In genomic region chr22:29603358-29604191, GRCh38 we compare ENCODE assay signal across 1 cellular context.
TF ChIP-seq lines count a peak whose summit lies in the region.

NF2 (plus strand) TSS chr22:29603633; CDS start chr22:29603999, 366 bp downstream.

TF ChIP-seq in GM12878, 131 proteins besides CTCF, POLR2A, EP300 and RAD21 (continued from another document):
- TF ChIP-seq, protein P1, sequence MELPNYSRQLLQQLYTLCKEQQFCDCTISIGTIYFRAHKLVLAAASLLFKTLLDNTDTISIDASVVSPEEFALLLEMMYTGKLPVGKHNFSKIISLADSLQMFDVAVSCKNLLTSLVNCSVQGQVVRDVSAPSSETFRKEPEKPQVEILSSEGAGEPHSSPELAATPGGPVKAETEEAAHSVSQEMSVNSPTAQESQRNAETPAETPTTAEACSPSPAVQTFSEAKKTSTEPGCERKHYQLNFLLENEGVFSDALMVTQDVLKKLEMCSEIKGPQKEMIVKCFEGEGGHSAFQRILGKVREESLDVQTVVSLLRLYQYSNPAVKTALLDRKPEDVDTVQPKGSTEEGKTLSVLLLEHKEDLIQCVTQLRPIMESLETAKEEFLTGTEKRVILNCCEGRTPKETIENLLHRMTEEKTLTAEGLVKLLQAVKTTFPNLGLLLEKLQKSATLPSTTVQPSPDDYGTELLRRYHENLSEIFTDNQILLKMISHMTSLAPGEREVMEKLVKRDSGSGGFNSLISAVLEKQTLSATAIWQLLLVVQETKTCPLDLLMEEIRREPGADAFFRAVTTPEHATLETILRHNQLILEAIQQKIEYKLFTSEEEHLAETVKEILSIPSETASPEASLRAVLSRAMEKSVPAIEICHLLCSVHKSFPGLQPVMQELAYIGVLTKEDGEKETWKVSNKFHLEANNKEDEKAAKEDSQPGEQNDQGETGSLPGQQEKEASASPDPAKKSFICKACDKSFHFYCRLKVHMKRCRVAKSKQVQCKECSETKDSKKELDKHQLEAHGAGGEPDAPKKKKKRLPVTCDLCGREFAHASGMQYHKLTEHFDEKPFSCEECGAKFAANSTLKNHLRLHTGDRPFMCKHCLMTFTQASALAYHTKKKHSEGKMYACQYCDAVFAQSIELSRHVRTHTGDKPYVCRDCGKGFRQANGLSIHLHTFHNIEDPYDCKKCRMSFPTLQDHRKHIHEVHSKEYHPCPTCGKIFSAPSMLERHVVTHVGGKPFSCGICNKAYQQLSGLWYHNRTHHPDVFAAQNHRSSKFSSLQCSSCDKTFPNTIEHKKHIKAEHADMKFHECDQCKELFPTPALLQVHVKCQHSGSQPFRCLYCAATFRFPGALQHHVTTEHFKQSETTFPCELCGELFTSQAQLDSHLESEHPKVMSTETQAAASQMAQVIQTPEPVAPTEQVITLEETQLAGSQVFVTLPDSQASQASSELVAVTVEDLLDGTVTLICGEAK (IDR thresholded peaks at IDR 0.05; ENCODE audit: borderline replicate concordance), result peak; percentile 43; the same call in 1 of the 2 replicates
- peak; percentile 95 for TF ChIP-seq CHD2 (IDR thresholded peaks at IDR 0.05; ENCODE audit: borderline replicate concordance, low read depth, low read length)
- peak; percentile 75 for TF ChIP-seq FOS (IDR thresholded peaks at IDR 0.05; ENCODE audit: borderline replicate concordance, extremely low read depth, insufficient read length)
- peak; percentile 75; the same call in 1 of the 2 replicates for TF ChIP-seq STAT1 (conservative IDR thresholded peaks at IDR 0.05)
- TF ChIP-seq SREBF1 (IDR thresholded peaks at IDR 0.05; ENCODE audit: low read length), result no peak
- peak; percentile 99 for TF ChIP-seq SP1 (IDR thresholded peaks at IDR 0.05; ENCODE audit: low read depth, low read length)
- TF ChIP-seq MYC (IDR thresholded peaks at IDR 0.05; ENCODE audit: insufficient read depth, insufficient read length, insufficient replicate concordance, low read length, severe bottlenecking), result peak; percentile 47
- TF ChIP-seq HCFC1 (IDR thresholded peaks at IDR 0.05; ENCODE audit: low read length), result peak; percentile 30; the same call in 1 of the 2 replicates
- peak; percentile 56; the same call in 1 of the 2 replicates for TF ChIP-seq DPF2 (IDR thresholded peaks at IDR 0.05)
- no peak for TF ChIP-seq TCF3 (IDR thresholded peaks at IDR 0.05; ENCODE audit: borderline replicate concordance, insufficient read depth, low read depth, low read length)
- peak; percentile 11; the same call in 1 of the 2 replicates for TF ChIP-seq PAX5 (IDR thresholded peaks at IDR 0.05; ENCODE audit: borderline replicate concordance, low read depth, low read length)
- no peak for TF ChIP-seq PAX8 (IDR thresholded peaks at IDR 0.05)
- peak; percentile 61 for TF ChIP-seq ZNF622 (IDR thresholded peaks at IDR 0.05)
- peak; percentile 93 for TF ChIP-seq RFX5 (IDR thresholded peaks at IDR 0.05; ENCODE audit: low read depth, low read length)
- TF ChIP-seq CBFB (IDR thresholded peaks at IDR 0.05; ENCODE audit: low read depth), result no peak
- peak; percentile 24 for TF ChIP-seq MEF2B (IDR thresholded peaks at IDR 0.05; ENCODE audit: partially characterized antibody, poor library complexity, severe bottlenecking)
- peak; percentile 32; the same call in 1 of the 2 replicates for TF ChIP-seq ZNF217 (IDR thresholded peaks at IDR 0.05)
- peak; percentile 55; the same call in 1 of the 2 replicates for TF ChIP-seq HDGF (IDR thresholded peaks at IDR 0.05)
- peak; percentile 80; the same call in 1 of the 2 replicates for TF ChIP-seq POLR2AphosphoS5 (IDR thresholded peaks at IDR 0.05; ENCODE audit: low read length)
- TF ChIP-seq, protein P2, sequence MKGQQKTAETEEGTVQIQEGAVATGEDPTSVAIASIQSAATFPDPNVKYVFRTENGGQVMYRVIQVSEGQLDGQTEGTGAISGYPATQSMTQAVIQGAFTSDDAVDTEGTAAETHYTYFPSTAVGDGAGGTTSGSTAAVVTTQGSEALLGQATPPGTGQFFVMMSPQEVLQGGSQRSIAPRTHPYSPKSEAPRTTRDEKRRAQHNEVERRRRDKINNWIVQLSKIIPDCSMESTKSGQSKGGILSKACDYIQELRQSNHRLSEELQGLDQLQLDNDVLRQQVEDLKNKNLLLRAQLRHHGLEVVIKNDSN (IDR thresholded peaks at IDR 0.05; ENCODE audit: borderline replicate concordance, extremely low read length, insufficient read depth, low read depth, low read length), result peak; percentile 36
- peak; percentile 72 for TF ChIP-seq NKRF (conservative IDR thresholded peaks at IDR 0.05)
- TF ChIP-seq JUND (IDR thresholded peaks at IDR 0.05; ENCODE audit: low read depth, low read length), result no peak
- TF ChIP-seq, protein P3, sequence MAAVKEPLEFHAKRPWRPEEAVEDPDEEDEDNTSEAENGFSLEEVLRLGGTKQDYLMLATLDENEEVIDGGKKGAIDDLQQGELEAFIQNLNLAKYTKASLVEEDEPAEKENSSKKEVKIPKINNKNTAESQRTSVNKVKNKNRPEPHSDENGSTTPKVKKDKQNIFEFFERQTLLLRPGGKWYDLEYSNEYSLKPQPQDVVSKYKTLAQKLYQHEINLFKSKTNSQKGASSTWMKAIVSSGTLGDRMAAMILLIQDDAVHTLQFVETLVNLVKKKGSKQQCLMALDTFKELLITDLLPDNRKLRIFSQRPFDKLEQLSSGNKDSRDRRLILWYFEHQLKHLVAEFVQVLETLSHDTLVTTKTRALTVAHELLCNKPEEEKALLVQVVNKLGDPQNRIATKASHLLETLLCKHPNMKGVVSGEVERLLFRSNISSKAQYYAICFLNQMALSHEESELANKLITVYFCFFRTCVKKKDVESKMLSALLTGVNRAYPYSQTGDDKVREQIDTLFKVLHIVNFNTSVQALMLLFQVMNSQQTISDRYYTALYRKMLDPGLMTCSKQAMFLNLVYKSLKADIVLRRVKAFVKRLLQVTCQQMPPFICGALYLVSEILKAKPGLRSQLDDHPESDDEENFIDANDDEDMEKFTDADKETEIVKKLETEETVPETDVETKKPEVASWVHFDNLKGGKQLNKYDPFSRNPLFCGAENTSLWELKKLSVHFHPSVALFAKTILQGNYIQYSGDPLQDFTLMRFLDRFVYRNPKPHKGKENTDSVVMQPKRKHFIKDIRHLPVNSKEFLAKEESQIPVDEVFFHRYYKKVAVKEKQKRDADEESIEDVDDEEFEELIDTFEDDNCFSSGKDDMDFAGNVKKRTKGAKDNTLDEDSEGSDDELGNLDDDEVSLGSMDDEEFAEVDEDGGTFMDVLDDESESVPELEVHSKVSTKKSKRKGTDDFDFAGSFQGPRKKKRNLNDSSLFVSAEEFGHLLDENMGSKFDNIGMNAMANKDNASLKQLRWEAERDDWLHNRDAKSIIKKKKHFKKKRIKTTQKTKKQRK (IDR thresholded peaks at IDR 0.05; ENCODE audit: low read depth, low read length), result peak; percentile 92
- peak; percentile 37; the same call in 1 of the 2 replicates for TF ChIP-seq BACH1 (IDR thresholded peaks at IDR 0.05; ENCODE audit: borderline replicate concordance)
- TF ChIP-seq BHLHE40 (IDR thresholded peaks at IDR 0.05; ENCODE audit: borderline replicate concordance in 1 of 2, low read depth in 2 of 2, low read length in 1 of 2), result peak in 1 of 2 experiments; percentile 68; a peak in 1 of 4 replicates
- TF ChIP-seq NFXL1 (IDR thresholded peaks at IDR 0.05; ENCODE audit: borderline replicate concordance), result no peak
- peak; percentile 91 for TF ChIP-seq GATAD2B (conservative IDR thresholded peaks at IDR 0.05; ENCODE audit: low read depth)
- TF ChIP-seq RB1 (IDR thresholded peaks at IDR 0.05; ENCODE audit: borderline replicate concordance), result 0 out of 2 replicates have a peak, but pooled peaks have one; percentile 45
- peak; percentile 89 for TF ChIP-seq CREM (IDR thresholded peaks at IDR 0.05; ENCODE audit: low read depth)
- TF ChIP-seq NR2F1 (conservative IDR thresholded peaks at IDR 0.05), result peak; percentile 82
- TF ChIP-seq FOXM1 (IDR thresholded peaks at IDR 0.05; ENCODE audit: low read depth, low read length), result no peak
- no peak for TF ChIP-seq CBX3 (IDR thresholded peaks at IDR 0.05; ENCODE audit: borderline replicate concordance, low read depth)
- TF ChIP-seq CREB1 (IDR thresholded peaks at IDR 0.05; ENCODE audit: low read depth), result peak; percentile 95
- no peak for TF ChIP-seq PRDM15 (CRISPR knock-in tag; IDR thresholded peaks at IDR 0.05)
- no peak for TF ChIP-seq PML (IDR thresholded peaks at IDR 0.05; ENCODE audit: low read length)
- TF ChIP-seq MEF2A (IDR thresholded peaks at IDR 0.05; ENCODE audit: insufficient read depth, low read depth, low read length), result no peak
- TF ChIP-seq EZH2 (IDR thresholded peaks at IDR 0.05; ENCODE audit: borderline replicate concordance, control insufficient read depth, low read depth, low read length), result no peak
- no peak for TF ChIP-seq CBX5 (IDR thresholded peaks at IDR 0.05; ENCODE audit: low read depth)
